15 cellular contexts compared by ENCODE assay signal in genomic region chr12:67472551-67472950, GRCh38.
A peak's percentile ranks its signal among the peaks of the same experiment; 100 is the strongest.
DNase-seq lines count a peak whose midpoint lies in the region; ATAC-seq and TF ChIP-seq lines count a peak whose summit lies in the region.
"Had no signal": no experiment of that assay in that cellular context is flagged by ENCODE, and none has a peak within 500 bp of the region (broad histone marks: within the 10 kb centered on the region; RNA-seq: fewer than 3 reads in every experiment).

No MANE protein-coding gene starts in this region.

- WGBS in right cardiac atrium = 13% methylated on average over 1 of the region's 1 CpG

- ATAC-seq in right cardiac atrium = peak; percentile 92 to 94
- no peak for ATAC-seq in HG03135 (IDR thresholded peaks at IDR 0.05; ENCODE audit: unreplicated experiment)
- no peak for ATAC-seq in GM18519 (IDR thresholded peaks at IDR 0.05; ENCODE audit: low FRiP score, unreplicated experiment)
- ATAC-seq in GM19351 (IDR thresholded peaks at IDR 0.05; ENCODE audit: unreplicated experiment) = no peak
- ATAC-seq: naive thymus-derived CD8-positive, alpha-beta T cell had no signal

- intact Hi-C loops in right cardiac atrium (cut with DNase I) = loop anchor here in 1 of 4 donors (10.0 kb wide), 1 partner anchor 62 kb away; no protein-coding TSS in a partner anchor

- in situ Hi-C loops in SK-MEL-5 (cut with HindIII; ENCODE audit: low pct_unique_long_range_greater_than_20kb, low sequenced_read_pairs) = no loop called here

- TF ChIP-seq CTCF in AG10803 (conservative IDR thresholded peaks at IDR 0.05; ENCODE audit: low read length) = no peak

- H3K4me1 ChIP-seq in right cardiac atrium (ENCODE audit: control insufficient read depth, insufficient read depth, low read length) = peaks cover 4% of the 10 kb centered on the region

- no peaks in the 10 kb centered on the region for H3K27me3 ChIP-seq in right cardiac atrium (ENCODE audit: control insufficient read depth, insufficient read depth)

- H3K9me3 ChIP-seq in right cardiac atrium (ENCODE audit: control insufficient read depth, low read length) = no peaks in the 10 kb centered on the region

- no peak overlapping the region for H3K4me3 ChIP-seq in AG10803 (ENCODE audit: low read length)
- no peak overlapping the region for H3K4me3 ChIP-seq in right cardiac atrium (ENCODE audit: low read length)
- H3K4me3 ChIP-seq: coronary artery had no signal

- DNase-seq in AG10803 (ENCODE audit: low read depth) (peak; percentile 10), NCI-H1694 (lab: John Stamatoyannopoulos, UW) (peak; percentile 50), SK-MEL-5 (ENCODE audit: low read depth, low spot score) (peak; percentile 52), right cardiac atrium (peak in 2 of 3 donors; percentile 27 to 68), dedifferentiated amniotic fluid mesenchymal stem cell (ENCODE audit: extremely low spot score) (no peak)
- DNase-seq: ACHN; activated CD8-positive, alpha-beta memory T cell treated with anti-CD3 and anti-CD28 coated beads for 24 hours; naive thymus-derived CD8-positive, alpha-beta T cell; NCI-H226; stimulated activated CD4-positive, alpha-beta T cell treated with anti-CD3 and anti-CD28 coated beads, Interleukin-2, amount 100 ng/mL, for 48 hours; SW 1271 had no signal

- H3K27ac ChIP-seq in right cardiac atrium (ENCODE audit: low read length) = no peak overlapping the region
- H3K27ac ChIP-seq: coronary artery had no signal

Comparison
In these comparisons a context has a peak if more than half of its experiments do, and no peak if none do; other contexts are left out.
1. ATAC-seq: peak in right cardiac atrium (2 of 2); none in HG03135 (single experiment), GM18519 (single experiment) and GM19351 (single experiment).